ENCODE assay signal across 8 cellular contexts in the genomic region with DNA sequence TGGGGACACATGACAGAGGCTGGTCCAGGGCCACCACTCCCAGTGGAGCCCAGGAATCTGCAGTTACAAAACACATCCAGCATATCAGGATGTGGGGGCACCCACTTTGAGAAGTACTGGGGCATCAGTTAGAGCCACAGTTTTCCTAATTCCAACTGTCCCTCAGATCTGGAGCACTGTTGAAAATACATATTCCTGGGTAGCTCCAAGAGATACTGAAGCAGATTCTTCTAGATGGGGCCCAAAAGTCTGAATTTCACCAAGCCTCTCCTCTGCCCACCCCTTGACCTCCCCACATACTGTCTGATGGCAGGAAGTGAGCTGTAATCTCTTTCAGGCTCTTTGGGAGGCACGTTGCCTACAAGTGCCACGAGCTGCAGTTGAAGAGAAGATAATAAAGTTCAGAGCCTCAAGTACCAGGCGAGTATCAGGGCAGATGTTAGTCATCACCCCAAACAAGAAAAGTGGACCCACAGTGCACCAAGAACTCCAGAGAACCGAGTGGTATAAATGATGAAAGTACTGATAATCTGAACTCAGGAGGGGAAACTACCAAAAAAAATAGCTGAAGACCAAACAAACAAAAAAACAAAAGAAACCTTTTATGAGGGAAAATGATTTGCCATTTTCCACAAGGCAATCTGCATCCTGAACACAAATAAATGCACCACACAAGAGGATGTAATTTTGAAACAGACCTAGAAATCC.
DNase-seq lines count a peak whose midpoint lies in the region; ATAC-seq, FAIRE-seq and TF ChIP-seq lines count a peak whose summit lies in the region.

No MANE protein-coding gene starts in this region.

- H3K79me2 ChIP-seq in DOHH2 (ENCODE audit: control insufficient read depth, low read length) (peaks cover 93% of the 10 kb centered on the region), GM12878 (ENCODE audit: control insufficient read depth, insufficient read depth, low read length) (no peaks in the 10 kb centered on the region), HepG2 (ENCODE audit: insufficient read depth, low read length) (no peaks in the 10 kb centered on the region)

- TF ChIP-seq CTCF in DOHH2 (IDR thresholded peaks at IDR 0.05; ENCODE audit: low read depth, low read length, poor library complexity, severe bottlenecking) (no peak), GM12878 (IDR thresholded peaks at IDR 0.05 in 2 of 3, conservative IDR thresholded peaks at IDR 0.05 in 1 of 3; ENCODE audit: control insufficient read depth in 2 of 3, extremely low read depth in 1 of 3, insufficient read depth in 1 of 3, low read depth in 3 of 3, low read length in 3 of 3) (no peak), HepG2 (CRISPR knock-in tag; IDR thresholded peaks at IDR 0.05) (no peak), pancreas (IDR thresholded peaks at IDR 0.05) (no peak), type B pancreatic cell (conservative IDR thresholded peaks at IDR 0.05) (no peak)

- no peaks in the 10 kb centered on the region for H3K27me3 Mint-ChIP-seq in type B pancreatic cell

- no peaks in the 10 kb centered on the region; the same call in 1 of the 2 replicates for H3F3A ChIP-seq in DOHH2 (ENCODE audit: control insufficient read depth, insufficient read depth)

- intact Hi-C loops in GM12878 (cut with micrococcal nuclease; ENCODE audit: unreplicated experiment) (loop anchor here (10.0 kb wide), 1 partner anchor 144 kb away; no protein-coding TSS in a partner anchor), HepG2 (cut with micrococcal nuclease; ENCODE audit: unreplicated experiment) (no loop called here), pancreas (cut with DNase I) (no loop called here)

- peaks cover 4% of the 10 kb centered on the region for H3K36me3 Mint-ChIP-seq in type B pancreatic cell

- H3K4me1 ChIP-seq in DOHH2 (ENCODE audit: control insufficient read depth, low read length) (peaks cover 74% of the 10 kb centered on the region), GM12878 (ENCODE audit: control insufficient read depth, insufficient read depth, low read length) (peaks cover 10% of the 10 kb centered on the region), HepG2 (ENCODE audit: insufficient read depth, low read length) (no peaks in the 10 kb centered on the region), pancreas (no peaks in the 10 kb centered on the region)

- H3K9me3 Mint-ChIP-seq in type B pancreatic cell, result peaks cover 4% of the 10 kb centered on the region

- H2AFZ ChIP-seq in GM12878 (ENCODE audit: control insufficient read depth, low read depth, low read length) (no peak overlapping the region), HepG2 (ENCODE audit: low read length) (no peak overlapping the region)

- CTCF ChIA-PET in GM12878 (lab: Yijun Ruan, JAX), result interaction anchor here (1.5 kb wide), 1 partner anchor 254 kb away, joined by 3 read pairs; no protein-coding TSS in a partner anchor
- CTCF ChIA-PET in HepG2 (lab: Yijun Ruan, JAX; ENCODE audit: low intra/inter-chr PET ratio, low total read pairs), result no interaction called here

- peaks cover 22% of the 10 kb centered on the region for H3K4me1 Mint-ChIP-seq in type B pancreatic cell (ENCODE audit: unreplicated experiment)

- WGBS in GM12878 (ENCODE audit: insufficient coverage, insufficient replicate concordance, low lambda C conversion rate, missing lambda C conversion rate), result 1% methylated on average over 4 of the region's 4 CpGs
- WGBS in HepG2 (ENCODE audit: low lambda C conversion rate), result 0% methylated on average over 4 of the region's 4 CpGs
- WGBS in pancreas, 2 donors, result 50 to 61% methylated on average over 4 of the region's 4 CpGs

- TF ChIP-seq EP300 in GM12878 (IDR thresholded peaks at IDR 0.05; ENCODE audit: borderline replicate concordance in 1 of 2, control insufficient read depth in 1 of 2, low read depth in 2 of 2, low read length in 2 of 2), result no peak
- no peak for TF ChIP-seq EP300 in HepG2 (IDR thresholded peaks at IDR 0.05; ENCODE audit: low read depth in 2 of 2, low read length in 2 of 2)
- no peak for TF ChIP-seq EP300 in HepG2 (CRISPR knock-in tag; IDR thresholded peaks at IDR 0.05; ENCODE audit: borderline replicate concordance)

- H3K9me3 ChIP-seq in DOHH2 (ENCODE audit: control insufficient read depth, insufficient read depth, low read length), result no peaks in the 10 kb centered on the region
- no peaks in the 10 kb centered on the region for H3K9me3 ChIP-seq in GM12878 (replicated peaks; ENCODE audit: control insufficient read depth, insufficient read depth, low read length)
- H3K9me3 ChIP-seq in HepG2 (ENCODE audit: low read length), result no peaks in the 10 kb centered on the region
- no peaks in the 10 kb centered on the region for H3K9me3 ChIP-seq in pancreas

- H3K36me3 ChIP-seq in DOHH2 (ENCODE audit: control insufficient read depth, low read length) (peaks cover 10% of the 10 kb centered on the region), GM12878 (ENCODE audit: control insufficient read depth in 2 of 2, insufficient read depth in 2 of 2, low read length in 1 of 2) (no peaks in the 10 kb centered on the region), HepG2 (replicated peaks in 1 of 2; ENCODE audit: control insufficient read depth in 1 of 2, insufficient read depth in 2 of 2, low read length in 2 of 2) (no peaks in the 10 kb centered on the region), pancreas (no peaks in the 10 kb centered on the region)

- H4K20me1 ChIP-seq in DOHH2 (ENCODE audit: control insufficient read depth, insufficient read depth, low read depth, low read length) (no peaks in the 10 kb centered on the region), GM12878 (ENCODE audit: control insufficient read depth, insufficient read depth) (no peaks in the 10 kb centered on the region), HepG2 (ENCODE audit: insufficient read depth, low read length) (no peaks in the 10 kb centered on the region)

- TF ChIP-seq POLR2A in GM12878 (IDR thresholded peaks at IDR 0.05; ENCODE audit: low read depth, low read length), result no peak
- TF ChIP-seq POLR2A in HepG2 (IDR thresholded peaks at IDR 0.05; ENCODE audit: insufficient read depth in 1 of 2, low read depth in 2 of 2, low read length in 2 of 2), result no peak

- no peaks in the 10 kb centered on the region for H3K9me2 ChIP-seq in DOHH2 (replicated peaks; ENCODE audit: control insufficient read depth, low read length)

- H3K4me3 ChIP-seq in DOHH2 (ENCODE audit: low read length) (peak overlapping the region; percentile 52), GM12878 (no peak overlapping the region), HepG2 (replicated peaks in 1 of 3; ENCODE audit: insufficient read depth in 1 of 3, low read depth in 2 of 3, low read length in 3 of 3) (no peak overlapping the region), pancreas (no peak overlapping the region)

- H3K4me3 Mint-ChIP-seq in type B pancreatic cell, result no peak overlapping the region

- no peak overlapping the region for H3K27ac Mint-ChIP-seq in type B pancreatic cell

- H3K27me3 ChIP-seq in DOHH2 (ENCODE audit: control insufficient read depth, low read length) (no peaks in the 10 kb centered on the region), GM12878 (replicated peaks in 1 of 2; ENCODE audit: control insufficient read depth in 2 of 2, insufficient read depth in 2 of 2, low read length in 1 of 2) (no peaks in the 10 kb centered on the region), HepG2 (ENCODE audit: control insufficient read depth in 1 of 2, insufficient read depth in 2 of 2, low read length in 2 of 2) (no peaks in the 10 kb centered on the region; a peak in 1 of 5 replicates), pancreas (no peaks in the 10 kb centered on the region)

- peak; percentile 40 for ATAC-seq in GM19463 (IDR thresholded peaks at IDR 0.05; ENCODE audit: unreplicated experiment)
- ATAC-seq in HG03558 (IDR thresholded peaks at IDR 0.05; ENCODE audit: extremely low read depth, unreplicated experiment), result peak; percentile 19
- ATAC-seq in GM12878, result peak; percentile 57
- no peak for ATAC-seq in HepG2
- no peak for ATAC-seq in pancreas
- ATAC-seq in activated CD4-positive, CD25-positive, alpha-beta regulatory T cell treated with anti-CD3 and anti-CD28 coated beads, Interleukin-2, amount 50 U/mL, for 24 hours, result no peak

- no peak overlapping the region for H3K9ac ChIP-seq in GM12878 (ENCODE audit: control insufficient read depth, insufficient read depth, low read length)
- H3K9ac ChIP-seq in HepG2 (ENCODE audit: insufficient read depth, low read depth, low read length), result no peak overlapping the region

- in situ Hi-C loops in GM12878 (cut with MboI), result no loop called here
- in situ Hi-C loops in HepG2 (cut with HindIII; ENCODE audit: extremely low pct_ligation_motif_present, low pct_unique_long_range_greater_than_20kb), result no loop called here

- FAIRE-seq in GM12878 (lab: Jason Lieb, UNC) (no peak), HepG2 (lab: Jason Lieb, UNC) (no peak), pancreas (lab: Jason Lieb, UNC) (no peak)

- TF ChIP-seq RAD21 in GM12878 (IDR thresholded peaks at IDR 0.05; ENCODE audit: insufficient read depth, low read depth, low read length) (no peak), HepG2 (CRISPR knock-in tag; IDR thresholded peaks at IDR 0.05) (no peak)

- no peak for DNase-seq in GM12878 (ENCODE audit: low read depth, low spot score)
- DNase-seq in HepG2 (ENCODE audit: low spot score), result no peak
- no peak for DNase-seq in pancreas
- DNase-seq in type B pancreatic cell (ENCODE audit: extremely low spot score, unreplicated experiment), result no peak

- SMC1A ChIA-PET in GM12878 (lab: Charles Lee; ENCODE audit: uncharacterized antibody, unreplicated experiment), result interaction anchor here (1.5 kb wide), 1 partner anchor 17 kb away, joined by 3 read pairs; no protein-coding TSS in a partner anchor

- POLR2A ChIA-PET in GM12878 (lab: Charles Lee), result no interaction called here
- POLR2A ChIA-PET in HepG2 (lab: Yijun Ruan, JAX), result no interaction called here

- H3K27ac ChIP-seq in DOHH2 (ENCODE audit: low read depth, low read length) (peak overlapping the region; percentile 48), GM12878 (ENCODE audit: control insufficient read depth, insufficient read depth) (no peak overlapping the region), HepG2 (ENCODE audit: extremely low read length, insufficient read depth, low read length) (no peak overlapping the region), pancreas (no peak overlapping the region)

- RAD21 ChIA-PET in GM12878 (lab: Charles Lee; ENCODE audit: unreplicated experiment), result no interaction called here

- BruUV-seq in GM12878 (replicated peaks; lab: Mats Ljungman, UMichigan), result no TSS peak
- no TSS peak for BruUV-seq in HepG2 (replicated peaks; lab: Mats Ljungman, UMichigan)

- H3K4me2 ChIP-seq in DOHH2 (ENCODE audit: low read length), result peak overlapping the region; percentile 71
- peak overlapping the region; percentile 56 for H3K4me2 ChIP-seq in GM12878 (ENCODE audit: control insufficient read depth, insufficient read depth)
- H3K4me2 ChIP-seq in HepG2 (ENCODE audit: low read depth, low read length), result no peak overlapping the region

TF ChIP-seq in GM12878, 131 proteins besides CTCF, POLR2A, EP300 and RAD21 (continues in another document):
- no peak for TF ChIP-seq MEF2B (IDR thresholded peaks at IDR 0.05; ENCODE audit: partially characterized antibody, poor library complexity, severe bottlenecking)
- no peak for TF ChIP-seq BRCA1 (IDR thresholded peaks at IDR 0.05; ENCODE audit: low read depth, low read length)
- no peak for TF ChIP-seq JUNB (IDR thresholded peaks at IDR 0.05)

TF ChIP-seq in HepG2, 621 proteins besides CTCF, POLR2A, EP300 and RAD21 (continues in another document):
- TF ChIP-seq ZFP36L2 (CRISPR knock-in tag; IDR thresholded peaks at IDR 0.05) (no peak), DR1 (CRISPR knock-in tag; IDR thresholded peaks at IDR 0.05) (no peak), HOXA7 (CRISPR knock-in tag; IDR thresholded peaks at IDR 0.05) (no peak)

Comparison
In these comparisons a context has a peak if more than half of its experiments do, and no peak if none do; other contexts are left out.
1. ATAC-seq: peak in GM19463 (single experiment), HG03558 (single experiment) and GM12878 (single experiment); none in HepG2 (single experiment), pancreas (0 of 4) and activated CD4-positive, CD25-positive, alpha-beta regulatory T cell treated with anti-CD3 and anti-CD28 coated beads, Interleukin-2, amount 50 U/mL, for 24 hours (0 of 2).